In genomic region chr10:94213980-94214379, GRCh38 we compare ENCODE assay signal across 15 cellular contexts.
A peak's percentile ranks its signal among the peaks of the same experiment; 100 is the strongest.
DNase-seq lines count a peak whose midpoint lies in the region; ATAC-seq and TF ChIP-seq lines count a peak whose summit lies in the region.
"Had no signal": no experiment of that assay in that cellular context is flagged by ENCODE, and none has a peak within 500 bp of the region (broad histone marks: within the 10 kb centered on the region; RNA-seq: fewer than 3 reads in every experiment).

No MANE protein-coding gene starts in this region.

- peaks cover 15% of the 10 kb centered on the region for H3K4me1 ChIP-seq in right cardiac atrium (ENCODE audit: control insufficient read depth, insufficient read depth, low read length)

- no peak overlapping the region for H3K27ac ChIP-seq in right cardiac atrium (ENCODE audit: low read length)
- H3K27ac ChIP-seq: HL-60 had no signal

- WGBS in right cardiac atrium: 49% methylated on average over 3 of the region's 3 CpGs

- H3K9me3 ChIP-seq in right cardiac atrium (ENCODE audit: control insufficient read depth, low read length): no peaks in the 10 kb centered on the region

- intact Hi-C loops in right cardiac atrium (cut with DNase I): no loop called here

- H3K4me3 ChIP-seq in AG10803 (ENCODE audit: low read length) (no peak overlapping the region), choroid plexus epithelial cell (ENCODE audit: low read depth, low read length) (no peak overlapping the region), right cardiac atrium (ENCODE audit: low read length) (no peak overlapping the region)

- ATAC-seq in right cardiac atrium: peak; percentile 23 to 24
- ATAC-seq in HG03432 (IDR thresholded peaks at IDR 0.05; ENCODE audit: unreplicated experiment): no peak

- H3K27me3 ChIP-seq in right cardiac atrium (ENCODE audit: control insufficient read depth, insufficient read depth): no peaks in the 10 kb centered on the region

- DNase-seq in AG10803 (ENCODE audit: low read depth): peak; percentile 12
- DNase-seq in choroid plexus epithelial cell (ENCODE audit: low read depth): peak; percentile 32
- DNase-seq in right cardiac atrium: no peak
- DNase-seq in renal cortical epithelial cell (ENCODE audit: low read depth): peak; percentile 36
- no peak for DNase-seq in NK-92 (lab: John Stamatoyannopoulos, UW; ENCODE audit: unreplicated experiment)
- no peak for DNase-seq in NCI-H510A (lab: John Stamatoyannopoulos, UW)
- no peak for DNase-seq in NCI-H226
- DNase-seq: COR-L47, DMS153, KG1, NCI-H1092 treated with DMSO at 0.1 percent for 48 hours, NCI-H1694, NCI-H774 had no signal

- no peak for TF ChIP-seq CTCF in AG10803 (conservative IDR thresholded peaks at IDR 0.05; ENCODE audit: low read length)
- no peak for TF ChIP-seq CTCF in choroid plexus epithelial cell (conservative IDR thresholded peaks at IDR 0.05; ENCODE audit: low read depth, low read length)

Comparison
In these comparisons a context has a peak if more than half of its experiments do, and no peak if none do; other contexts are left out.
1. DNase-seq: peak in AG10803 (single experiment), choroid plexus epithelial cell (single experiment) and renal cortical epithelial cell (single experiment); none in right cardiac atrium (0 of 3), NK-92 (single experiment), NCI-H510A (single experiment) and NCI-H226 (single experiment).